Comparison of ENCODE assay signal across 28 cellular contexts in genomic region chr9:136963341-136963740, GRCh38. TPM values are rescaled to one million over a fixed set of nuclear protein-coding genes. Genes with fewer than 3 reads are reported as not detected.
DNase-seq lines count a peak whose midpoint lies in the region; ATAC-seq and TF ChIP-seq lines count a peak whose summit lies in the region.
"Had no signal": no experiment of that assay in that cellular context is flagged by ENCODE, and none has a peak within 500 bp of the region (broad histone marks: within the 10 kb centered on the region; RNA-seq: fewer than 3 reads in every experiment).

No MANE protein-coding gene starts in this region.

- H3K36me3 Mint-ChIP-seq in activated CD8-positive, alpha-beta T cell treated with anti-CD3 and anti-CD28 coated beads, Interleukin-2, amount 10 ng/mL, durations not matched to agents 7 days and 5 days (ENCODE audit: low read depth): no peaks in the 10 kb centered on the region
- no peaks in the 10 kb centered on the region for H3K36me3 Mint-ChIP-seq in glutamatergic neuron (ENCODE audit: unreplicated experiment)
- H3K36me3 Mint-ChIP-seq: CD4-positive, CD25-positive, alpha-beta regulatory T cell; IgD-negative memory B cell had no signal

- POLR2A ChIA-PET in activated CD8-positive, alpha-beta T cell treated with anti-CD3 and anti-CD28 coated beads, Interleukin-2, amount 10 ng/mL, durations not matched to agents 7 days and 5 days (lab: Charles Lee): no interaction called here
- POLR2A ChIA-PET in A673 (lab: Charles Lee; ENCODE audit: low non-redundant PET): no interaction called here

- H3K4me3 ChIP-seq in coronary artery: no peak overlapping the region
- H3K4me3 ChIP-seq in A673 (ENCODE audit: low read depth, low read length, poor library complexity, severe bottlenecking): no peak overlapping the region
- H3K4me3 ChIP-seq: mucosa of descending colon, Peyer's patch had no signal

- H3K27ac ChIP-seq in temporal lobe (ENCODE audit: low read depth, low read length) (peak overlapping the region; percentile 69), coronary artery (peak overlapping the region in 1 of 2 donors; percentile 6), A673 (ENCODE audit: low read depth, low read length, poor library complexity, severe bottlenecking) (no peak overlapping the region)
- H3K27ac ChIP-seq: 22Rv1, parathyroid adenoma, Peyer's patch had no signal

- H3K27me3 Mint-ChIP-seq in activated CD8-positive, alpha-beta T cell treated with anti-CD3 and anti-CD28 coated beads, Interleukin-2, amount 10 ng/mL, durations not matched to agents 7 days and 5 days (ENCODE audit: low read depth): no peaks in the 10 kb centered on the region
- H3K27me3 Mint-ChIP-seq in glutamatergic neuron (ENCODE audit: unreplicated experiment): peaks cover 4% of the 10 kb centered on the region
- H3K27me3 Mint-ChIP-seq: activated T-cell treated with anti-CD3 and anti-CD28 coated beads, Interleukin-2, amount 50 U/mL, for 24 hours; CD4-positive, CD25-positive, alpha-beta regulatory T cell had no signal

- intact Hi-C loops in A673 (cut with micrococcal nuclease; ENCODE audit: unreplicated experiment): no loop called here

- peaks cover 57% of the 10 kb centered on the region for H3K4me1 Mint-ChIP-seq in activated CD8-positive, alpha-beta T cell treated with anti-CD3 and anti-CD28 coated beads, Interleukin-2, amount 10 ng/mL, durations not matched to agents 7 days and 5 days (ENCODE audit: low read depth)
- H3K4me1 Mint-ChIP-seq in glutamatergic neuron (ENCODE audit: low read depth, unreplicated experiment): peaks cover 7% of the 10 kb centered on the region

- DNase-seq in DMS 273 (lab: John Stamatoyannopoulos, UW; ENCODE audit: unreplicated experiment) (peak; percentile 68), DMS 273 treated with DMSO at 0.1 percent for 48 hours (lab: John Stamatoyannopoulos, UW) (no peak), glutamatergic neuron (no peak), coronary artery (ENCODE audit: low spot score) (no peak), NCI-H2171 treated with DMSO at 0.1 percent for 48 hours (lab: John Stamatoyannopoulos, UW) (no peak), A673 (ENCODE audit: low spot score) (no peak)
- no peak for DNase-seq in activated CD8-positive, alpha-beta T cell treated with anti-CD3 and anti-CD28 coated beads, Interleukin-2, amount 10 ng/mL, durations not matched to agents 7 days and 5 days
- DNase-seq: activated CD4-positive, CD25-positive, alpha-beta regulatory T cell; activated CD8-positive, alpha-beta memory T cell treated with anti-CD3 and anti-CD28 coated beads for 24 hours; activated gamma-delta T cell treated with Interleukin-2 at 50 U/mL for 16 hours; activated T-cell treated with anti-CD3 and anti-CD28 coated beads, Interleukin-2, amount 50 U/mL, for 24 hours; CD4-positive, CD25-positive, alpha-beta regulatory T cell; effector CD4-positive, alpha-beta T cell; H7; mucosa of descending colon; NCI-H1694; NCI-H526 treated with DMSO at 0.1 percent for 48 hours; Peyer's patch; SIG-M5; small intestine; stimulated activated CD4-positive, alpha-beta T cell treated with anti-CD3 and anti-CD28 coated beads, Interleukin-1b, Interleukin-23, amount 100 ng/mL, for 48 hours; stimulated activated CD8-positive, alpha-beta memory T cell treated with anti-CD3 and anti-CD28 coated beads, Interleukin-4, amount 100 ng/mL, for 48 hours had no signal

- no peak for ATAC-seq in activated CD8-positive, alpha-beta T cell treated with anti-CD3 and anti-CD28 coated beads, Interleukin-2, amount 10 ng/mL, durations not matched to agents 7 days and 5 days

- H3K9me3 ChIP-seq in A673 (ENCODE audit: low read depth, low read length, poor library complexity, severe bottlenecking): no peaks in the 10 kb centered on the region
- H3K9me3 ChIP-seq: mucosa of descending colon, Peyer's patch had no signal

- H3K27me3 ChIP-seq in A673 (replicated peaks; ENCODE audit: insufficient read depth, low read depth, low read length, poor library complexity): no peaks in the 10 kb centered on the region
- H3K27me3 ChIP-seq: Peyer's patch had no signal

- no peaks in the 10 kb centered on the region for H3K9me3 Mint-ChIP-seq in activated CD8-positive, alpha-beta T cell treated with anti-CD3 and anti-CD28 coated beads, Interleukin-2, amount 10 ng/mL, durations not matched to agents 7 days and 5 days (ENCODE audit: insufficient read depth)
- H3K9me3 Mint-ChIP-seq in glutamatergic neuron (ENCODE audit: unreplicated experiment): peaks cover 2% of the 10 kb centered on the region
- H3K9me3 Mint-ChIP-seq: activated T-cell treated with anti-CD3 and anti-CD28 coated beads, Interleukin-2, amount 50 U/mL, for 24 hours; CD4-positive, CD25-positive, alpha-beta regulatory T cell; IgD-negative memory B cell had no signal

- TF ChIP-seq CTCF in glutamatergic neuron (IDR thresholded peaks at IDR 0.05; ENCODE audit: partially characterized antibody, unreplicated experiment) (no peak), coronary artery (IDR thresholded peaks at IDR 0.05) (no peak), A673 (conservative IDR thresholded peaks at IDR 0.05; ENCODE audit: low read depth, low read length) (no peak)

- BruUV-seq in A673 (replicated peaks; lab: Mats Ljungman, UMichigan): no TSS peak

- CTCF ChIA-PET in activated CD8-positive, alpha-beta T cell treated with anti-CD3 and anti-CD28 coated beads, Interleukin-2, amount 10 ng/mL, durations not matched to agents 7 days and 5 days (lab: Charles Lee): no interaction called here
- CTCF ChIA-PET in A673 (lab: Charles Lee): no interaction called here

- peak overlapping the region; percentile 64 for H3K27ac Mint-ChIP-seq in activated CD8-positive, alpha-beta T cell treated with anti-CD3 and anti-CD28 coated beads, Interleukin-2, amount 10 ng/mL, durations not matched to agents 7 days and 5 days
- peak overlapping the region; percentile 84 for H3K27ac Mint-ChIP-seq in glutamatergic neuron (ENCODE audit: unreplicated experiment)
- H3K27ac Mint-ChIP-seq: activated T-cell treated with anti-CD3 and anti-CD28 coated beads, Interleukin-2, amount 50 U/mL, for 24 hours had no signal

- no peak overlapping the region for H3K4me3 Mint-ChIP-seq in activated CD8-positive, alpha-beta T cell treated with anti-CD3 and anti-CD28 coated beads, Interleukin-2, amount 10 ng/mL, durations not matched to agents 7 days and 5 days
- no peak overlapping the region for H3K4me3 Mint-ChIP-seq in glutamatergic neuron (ENCODE audit: unreplicated experiment)
- H3K4me3 Mint-ChIP-seq: activated T-cell treated with anti-CD3 and anti-CD28 coated beads, Interleukin-2, amount 50 U/mL, for 24 hours; IgD-negative memory B cell had no signal

- H3K4me1 ChIP-seq in A673 (ENCODE audit: insufficient read depth, low read length, poor library complexity, severe bottlenecking): peaks cover 4% of the 10 kb centered on the region
- H3K4me1 ChIP-seq: parathyroid adenoma had no signal

- no peaks in the 10 kb centered on the region for H3K36me3 ChIP-seq in A673 (ENCODE audit: insufficient read depth, low read length, poor library complexity, severe bottlenecking)
- H3K36me3 ChIP-seq: Peyer's patch had no signal

RNA-seq across cellular contexts. Expression of gene LCN12, which starts 11.3 kb away (rescaled TPM):
- total RNA-seq in activated CD8-positive, alpha-beta T cell treated with anti-CD3 and anti-CD28 coated beads, Interleukin-2, amount 10 ng/mL, durations not matched to agents 7 days and 5 days: 1 to 10 TPM; 1.0 to 1.7 TPM
- total RNA-seq in glutamatergic neuron (ENCODE audit: unreplicated experiment) (2.9 TPM), temporal lobe (0.74 TPM), A673 (2021) (1.1 TPM in 1 of 2 replicates, not detected in the other)
- total RNA-seq: lower leg skin had no signal

RNA-seq across cellular contexts. Expression of gene PTGDS, which starts 14.0 kb away (rescaled TPM):
- total RNA-seq in activated CD8-positive, alpha-beta T cell treated with anti-CD3 and anti-CD28 coated beads, Interleukin-2, amount 10 ng/mL, durations not matched to agents 7 days and 5 days: 1 to 10 TPM; 1.2 to 1.4 TPM
- total RNA-seq in glutamatergic neuron (ENCODE audit: unreplicated experiment) (not detected), temporal lobe (103 TPM), A673 (2021) (not detected in 2 replicates)
- total RNA-seq: epithelial cell of proximal tubule had no signal

RNA-seq across cellular contexts. Expression of gene C8G, which starts 18.3 kb away (rescaled TPM):
- 1 to 10 TPM; 1.4 to 1.5 TPM for total RNA-seq in activated CD8-positive, alpha-beta T cell treated with anti-CD3 and anti-CD28 coated beads, Interleukin-2, amount 10 ng/mL, durations not matched to agents 7 days and 5 days
- total RNA-seq in glutamatergic neuron (ENCODE audit: unreplicated experiment) (14.5 TPM), temporal lobe (not detected), A673 (2021) (0.74 and 0.75 TPM in 2 replicates)
- total RNA-seq: epithelial cell of proximal tubule, H7, lower leg skin had no signal

RNA-seq across cellular contexts. Expression of gene FBXW5, which starts 18.8 kb away (rescaled TPM):
- 100 to 1,000 TPM; 103 to 104 TPM for total RNA-seq in activated CD8-positive, alpha-beta T cell treated with anti-CD3 and anti-CD28 coated beads, Interleukin-2, amount 10 ng/mL, durations not matched to agents 7 days and 5 days
- total RNA-seq in glutamatergic neuron (ENCODE audit: unreplicated experiment) (77.9 TPM), temporal lobe (41.8 TPM), A673 (2021) (76.7 and 81.8 TPM in 2 replicates)

RNA-seq across cellular contexts. Expression of gene LCNL1, which starts 19.5 kb away (rescaled TPM):
- not detected for total RNA-seq in activated CD8-positive, alpha-beta T cell treated with anti-CD3 and anti-CD28 coated beads, Interleukin-2, amount 10 ng/mL, durations not matched to agents 7 days and 5 days
- not detected for total RNA-seq in glutamatergic neuron (ENCODE audit: unreplicated experiment)
- total RNA-seq in temporal lobe: 0.74 TPM
- total RNA-seq in A673 (2021): not detected in 2 replicates
- total RNA-seq: CD4-positive, CD25-positive, alpha-beta regulatory T cell; epithelial cell of proximal tubule had no signal

Comparison
In these comparisons a context has a peak if more than half of its experiments do, and no peak if none do; other contexts are left out.
1. RNA of gene PTGDS, which starts 14.0 kb away (total RNA-seq): 103 TPM in temporal lobe (single experiment); 1.2 to 1.4 TPM in activated CD8-positive, alpha-beta T cell treated with anti-CD3 and anti-CD28 coated beads, Interleukin-2, amount 10 ng/mL, durations not matched to agents 7 days and 5 days, not detected in glutamatergic neuron (single experiment) and not detected in A673; every median in the first group is over 10 times any median in the second.